In the genomic region with DNA sequence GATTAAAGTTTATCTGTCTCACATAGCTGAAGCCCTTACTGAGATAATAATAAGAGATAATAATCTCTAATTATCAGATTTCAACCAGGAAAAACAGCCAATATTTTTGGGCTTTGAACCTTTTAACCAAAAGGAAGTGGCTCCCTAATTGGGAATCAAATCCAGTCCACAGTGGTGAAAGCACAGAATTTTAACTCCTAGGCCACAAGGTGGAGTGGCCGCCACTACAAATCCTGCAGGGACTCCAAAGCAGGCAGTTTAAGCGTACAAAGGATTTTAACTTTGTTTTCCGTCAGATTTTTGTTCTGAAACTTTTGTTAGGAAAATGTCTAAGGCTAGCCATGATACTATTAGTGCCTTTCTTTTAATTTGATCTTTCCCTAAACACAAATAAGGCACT, we compare ENCODE assay signal across 11 cellular contexts.
A peak's percentile ranks its signal among the peaks of the same experiment; 100 is the strongest.
DNase-seq lines count a peak whose midpoint lies in the region; ATAC-seq and TF ChIP-seq lines count a peak whose summit lies in the region.
"Had no signal": no experiment of that assay in that cellular context is flagged by ENCODE, and none has a peak within 500 bp of the region (broad histone marks: within the 10 kb centered on the region; RNA-seq: fewer than 3 reads in every experiment).

No MANE protein-coding gene starts in this region.

- H3K4me3 ChIP-seq in choroid plexus epithelial cell (ENCODE audit: low read depth, low read length) = no peak overlapping the region
- no peak overlapping the region for H3K4me3 ChIP-seq in neuronal stem cell (ENCODE audit: low read length in 2 of 2)
- H3K4me3 ChIP-seq: BLaER1 had no signal

- no peak overlapping the region for H3K27ac ChIP-seq in neuronal stem cell (replicated peaks; ENCODE audit: low read length)
- H3K27ac ChIP-seq: BLaER1, neutrophil had no signal

- H2BK12ac ChIP-seq in neuronal stem cell (ENCODE audit: low read length) = no peak overlapping the region

- H3K9me3 ChIP-seq in neuronal stem cell (replicated peaks in 1 of 2; ENCODE audit: control insufficient read depth in 2 of 2, insufficient read depth in 1 of 2, low read depth in 1 of 2, low read length in 2 of 2) = no peaks in the 10 kb centered on the region
- H3K9me3 ChIP-seq: BLaER1, neutrophil had no signal

- no peak overlapping the region for H2BK120ac ChIP-seq in neuronal stem cell (ENCODE audit: low read depth, low read length)

- no peaks in the 10 kb centered on the region for H3K79me1 ChIP-seq in neuronal stem cell (ENCODE audit: low read depth, low read length)

- H2BK15ac ChIP-seq in neuronal stem cell (ENCODE audit: low read length) = no peak overlapping the region

- H2AFZ ChIP-seq in neuronal stem cell (ENCODE audit: low read length) = peak overlapping the region; percentile 88

- H3K4me1 ChIP-seq in neuronal stem cell (ENCODE audit: control insufficient read depth in 2 of 2, insufficient read depth in 1 of 2, low read depth in 1 of 2, low read length in 2 of 2) = peaks cover 3% of the 10 kb centered on the region in 2 donors
- H3K4me1 ChIP-seq: BLaER1 had no signal

- ATAC-seq in GM21737 (IDR thresholded peaks at IDR 0.05; ENCODE audit: unreplicated experiment) (no peak), GM19351 (IDR thresholded peaks at IDR 0.05; ENCODE audit: unreplicated experiment) (no peak)

- H2BK5ac ChIP-seq in neuronal stem cell (ENCODE audit: low read length) = no peak overlapping the region

- H3K9ac ChIP-seq in neuronal stem cell (ENCODE audit: low read depth, low read length, poor library complexity) = no peak overlapping the region
- H3K9ac ChIP-seq: BLaER1 had no signal

- TF ChIP-seq CTCF in choroid plexus epithelial cell (conservative IDR thresholded peaks at IDR 0.05; ENCODE audit: low read depth, low read length) = peak; percentile 78

- no peak overlapping the region for H3K4me2 ChIP-seq in neuronal stem cell (ENCODE audit: insufficient read depth, low read length, poor library complexity, severe bottlenecking)
- H3K4me2 ChIP-seq: BLaER1 had no signal

- H4K91ac ChIP-seq in neuronal stem cell (ENCODE audit: low read depth, low read length, poor library complexity) = no peak overlapping the region

- H3K23ac ChIP-seq in neuronal stem cell (ENCODE audit: low read depth, low read length, poor library complexity) = no peak overlapping the region

- no peak overlapping the region for H3K14ac ChIP-seq in neuronal stem cell (ENCODE audit: low read length)

- no peak overlapping the region for H2AK5ac ChIP-seq in neuronal stem cell (ENCODE audit: low read depth, low read length)

- no CpG with 5 or more reads among the region's 3 CpGs for WGBS in neuronal stem cell (ENCODE audit: extremely low coverage in 2 of 2, insufficient read length in 2 of 2, insufficient replicate concordance in 1 of 2), 2 donors

- H3K27me3 ChIP-seq in neuronal stem cell (ENCODE audit: control insufficient read depth in 3 of 3, insufficient read depth in 3 of 3, low read depth in 1 of 3, low read length in 3 of 3) = no peaks in the 10 kb centered on the region
- H3K27me3 ChIP-seq: BLaER1, neutrophil had no signal

- H4K8ac ChIP-seq in neuronal stem cell (ENCODE audit: low read depth, low read length) = no peak overlapping the region

- no peak overlapping the region for H3K18ac ChIP-seq in neuronal stem cell (ENCODE audit: low read length)

- no peak overlapping the region for H3K4ac ChIP-seq in neuronal stem cell (ENCODE audit: low read length)

- DNase-seq in NCI-H82 (lab: John Stamatoyannopoulos, UW) = peak; percentile 35
- no peak for DNase-seq in NCI-H82 treated with DMSO at 0.1 percent for 48 hours (lab: John Stamatoyannopoulos, UW; ENCODE audit: unreplicated experiment)
- DNase-seq in NCI-H1694 (lab: John Stamatoyannopoulos, UW) = peak; percentile 49
- DNase-seq in choroid plexus epithelial cell (ENCODE audit: low read depth) = peak; percentile 62
- DNase-seq in neuronal stem cell (ENCODE audit: low spot score) = no peak
- DNase-seq in SW 1271 (lab: John Stamatoyannopoulos, UW) = no peak
- DNase-seq: activated CD4-positive, alpha-beta T cell treated with anti-CD3 and anti-CD28 coated beads, Interleukin-2, amount 50 U/mL, for 4 hours had no signal

- H3K36me3 ChIP-seq in neuronal stem cell (replicated peaks in 1 of 2; ENCODE audit: control insufficient read depth in 2 of 2, insufficient read depth in 2 of 2, low read length in 2 of 2) = no peaks in the 10 kb centered on the region
- H3K36me3 ChIP-seq: BLaER1, neutrophil had no signal

Comparison
In these comparisons a context has a peak if more than half of its experiments do, and no peak if none do; other contexts are left out.
1. DNase-seq: peak in NCI-H82 (single experiment), NCI-H1694 (single experiment) and choroid plexus epithelial cell (single experiment); none in NCI-H82 treated with DMSO at 0.1 percent for 48 hours (single experiment), neuronal stem cell (single experiment) and SW 1271 (0 of 2).